Comparison of ENCODE assay signal across 8 cellular contexts in genomic region chr14:68941820-68942219, GRCh38. TPM values are rescaled to one million over a fixed set of nuclear protein-coding genes. Genes with fewer than 3 reads are reported as not detected.
DNase-seq lines count a peak whose midpoint lies in the region; ATAC-seq and TF ChIP-seq lines count a peak whose summit lies in the region.

No MANE protein-coding gene starts in this region.

- peaks cover 85% of the 10 kb centered on the region for H3K4me1 Mint-ChIP-seq in CD14-positive monocyte
- H3K4me1 Mint-ChIP-seq in naive thymus-derived CD4-positive, alpha-beta T cell = peaks cover 24 to 100% (median 96%) of the 10 kb centered on the region in 7 donors

- no TSS peak for BruUV-seq in PC-9 (replicated peaks; lab: Mats Ljungman, UMichigan)

- peaks cover 75% of the 10 kb centered on the region for H3F3A ChIP-seq in PC-9 (ENCODE audit: insufficient read depth, low read depth)

- H3K36me3 ChIP-seq in PC-9 (ENCODE audit: low read depth) = peaks cover 4% of the 10 kb centered on the region; the same call in 1 of the 2 replicates
- peaks cover 0 to 19% (median 0%) of the 10 kb centered on the region in 3 experiments for H3K36me3 ChIP-seq in naive thymus-derived CD4-positive, alpha-beta T cell (ENCODE audit: control insufficient read depth in 2 of 3, insufficient read depth in 3 of 3, low read length in 3 of 3)

- no peaks in the 10 kb centered on the region for H3K9me2 ChIP-seq in PC-9 (ENCODE audit: insufficient read depth)

- peaks cover 0 to 2% (median 0%) of the 10 kb centered on the region in 3 donors for H3K27me3 Mint-ChIP-seq in CD14-positive monocyte (ENCODE audit: low read depth in 3 of 3)
- H3K27me3 Mint-ChIP-seq in naive thymus-derived CD4-positive, alpha-beta T cell = no peaks in the 10 kb centered on the region

- no peaks in the 10 kb centered on the region for H3K9me3 Mint-ChIP-seq in CD14-positive monocyte
- H3K9me3 Mint-ChIP-seq in naive thymus-derived CD4-positive, alpha-beta T cell = peaks cover 0 to 1% (median 0%) of the 10 kb centered on the region in 11 donors

- no peak for DNase-seq in CD14-positive monocyte (ENCODE audit: low spot score)
- DNase-seq in PC-9 = peak; percentile 96 to 98
- DNase-seq in epithelial cell of proximal tubule (ENCODE audit: low read depth) = peak; percentile 85
- DNase-seq in naive thymus-derived CD4-positive, alpha-beta T cell = no peak
- DNase-seq in activated CD4-positive, CD25-positive, alpha-beta regulatory T cell (lab: John Stamatoyannopoulos, UW) = no peak
- no peak for DNase-seq in activated CD8-positive, alpha-beta memory T cell treated with anti-CD3 and anti-CD28 coated beads, Interleukin-2, amount 50 U/mL, for 48 hours

- H3K9me3 ChIP-seq in PC-9 (ENCODE audit: insufficient read depth, low read depth) = no peaks in the 10 kb centered on the region
- H3K9me3 ChIP-seq in naive thymus-derived CD4-positive, alpha-beta T cell (ENCODE audit: control insufficient read depth in 2 of 3, low read length in 3 of 3) = no peaks in the 10 kb centered on the region

- peak overlapping the region; percentile 49 for H3K4me2 ChIP-seq in PC-9

- no peak for ATAC-seq in naive thymus-derived CD4-positive, alpha-beta T cell
- ATAC-seq in HG03175 (IDR thresholded peaks at IDR 0.05; ENCODE audit: unreplicated experiment) = no peak
- ATAC-seq in HG03342 (IDR thresholded peaks at IDR 0.05; ENCODE audit: unreplicated experiment) = no peak

- H3K27ac Mint-ChIP-seq in CD14-positive monocyte = peak overlapping the region; percentile 75 to 89 (median 82)
- peak overlapping the region in 8 of 9 donors; percentile 58 to 99 (median 68) for H3K27ac Mint-ChIP-seq in naive thymus-derived CD4-positive, alpha-beta T cell

- no peak overlapping the region for H3K4me3 ChIP-seq in PC-9
- H3K4me3 ChIP-seq in epithelial cell of proximal tubule (ENCODE audit: low read depth, low read length) = no peak overlapping the region
- no peak overlapping the region for H3K4me3 ChIP-seq in naive thymus-derived CD4-positive, alpha-beta T cell (ENCODE audit: low read length)

- CTCF ChIA-PET in PC-9 (lab: Charles Lee) = interaction anchor here (0.6 to 1.5 kb wide), 6 partner anchors 17 to 166 kb away, joined by 3 to 7 read pairs (median 4); no protein-coding TSS in a partner anchor
- CTCF ChIA-PET in naive thymus-derived CD4-positive, alpha-beta T cell (lab: Charles Lee) = no interaction called here

- peaks cover 91% of the 10 kb centered on the region for H3K4me1 ChIP-seq in PC-9 (replicated peaks; ENCODE audit: insufficient read depth)
- peaks cover 0 to 74% of the 10 kb centered on the region in 2 donors for H3K4me1 ChIP-seq in naive thymus-derived CD4-positive, alpha-beta T cell (ENCODE audit: control insufficient read depth in 2 of 2, insufficient read depth in 2 of 2, low read length in 2 of 2)

- peaks cover 98% of the 10 kb centered on the region for H3K79me2 ChIP-seq in PC-9 (ENCODE audit: low read depth)

- peak overlapping the region; percentile 69 for H3K27ac ChIP-seq in PC-9
- H3K27ac ChIP-seq in naive thymus-derived CD4-positive, alpha-beta T cell (ENCODE audit: low read depth, low read length) = no peak overlapping the region

- H3K27me3 ChIP-seq in PC-9 (ENCODE audit: insufficient read depth, low read depth) = no peaks in the 10 kb centered on the region
- H3K27me3 ChIP-seq in naive thymus-derived CD4-positive, alpha-beta T cell (ENCODE audit: control insufficient read depth in 2 of 2, insufficient read depth in 2 of 2, low read length in 2 of 2) = no peaks in the 10 kb centered on the region

- no peak overlapping the region for H2AFZ ChIP-seq in PC-9

- TF ChIP-seq CTCF in CD14-positive monocyte (IDR thresholded peaks at IDR 0.05) (peak; percentile 33), PC-9 (conservative IDR thresholded peaks at IDR 0.05) (peak; percentile 77), epithelial cell of proximal tubule (conservative IDR thresholded peaks at IDR 0.05; ENCODE audit: low read depth, low read length) (peak; percentile 70)

- H3K4me3 Mint-ChIP-seq in CD14-positive monocyte = no peak overlapping the region
- H3K4me3 Mint-ChIP-seq in naive thymus-derived CD4-positive, alpha-beta T cell = peak overlapping the region in 6 of 10 donors; percentile 4 to 51 (median 30)

- peaks cover 78% of the 10 kb centered on the region for H4K20me1 ChIP-seq in PC-9 (ENCODE audit: insufficient read depth)

- intact Hi-C loops in CD14-positive monocyte (cut with micrococcal nuclease) = no loop called here
- intact Hi-C loops in PC-9 (cut with micrococcal nuclease; ENCODE audit: unreplicated experiment) = loop anchor here (1.0 kb wide), 7 partner anchors 9 to 137 kb away; no protein-coding TSS in a partner anchor
- intact Hi-C loops in naive thymus-derived CD4-positive, alpha-beta T cell (cut with micrococcal nuclease) = no loop called here

- H3K36me3 Mint-ChIP-seq in CD14-positive monocyte = peaks cover 4 to 26% of the 10 kb centered on the region in 2 donors
- H3K36me3 Mint-ChIP-seq in naive thymus-derived CD4-positive, alpha-beta T cell = peaks cover 0 to 17% (median 0%) of the 10 kb centered on the region in 5 donors

- POLR2A ChIA-PET in PC-9 (lab: Charles Lee; ENCODE audit: unreplicated experiment) = interaction anchor here (0.5 to 1.5 kb wide), 10 partner anchors 9 to 524 kb away, joined by 3 to 44 read pairs (median 6); no protein-coding TSS in a partner anchor
- POLR2A ChIA-PET in naive thymus-derived CD4-positive, alpha-beta T cell (lab: Charles Lee) = no interaction called here

RNA-seq across cellular contexts. Expression of gene ACTN1, which starts 37.3 kb away (rescaled TPM):
- polyA plus RNA-seq in CD14-positive monocyte = 10 to 100 TPM; 41.4 to 75.0 TPM
- total RNA-seq in PC-9 (2021) (314 and 323 TPM in 2 replicates), epithelial cell of proximal tubule (479 and 666 TPM in 2 replicates)
- 100 to 1,000 TPM in 4 of 5 experiments, 10 to 100 TPM in 1; 41.3 to 249 (median 227) TPM for total RNA-seq in naive thymus-derived CD4-positive, alpha-beta T cell
- 100 to 1,000 TPM; 188 to 390 TPM for polyA plus RNA-seq in naive thymus-derived CD4-positive, alpha-beta T cell

Comparison
In these comparisons a context has a peak if more than half of its experiments do, and no peak if none do; other contexts are left out.
1. DNase-seq: peak in PC-9 (2 of 2) and epithelial cell of proximal tubule (single experiment); none in CD14-positive monocyte (single experiment), naive thymus-derived CD4-positive, alpha-beta T cell (0 of 9), activated CD4-positive, CD25-positive, alpha-beta regulatory T cell (0 of 4) and activated CD8-positive, alpha-beta memory T cell treated with anti-CD3 and anti-CD28 coated beads, Interleukin-2, amount 50 U/mL, for 48 hours (single experiment).
2. H3K4me3 Mint-ChIP-seq: peak in naive thymus-derived CD4-positive, alpha-beta T cell (6 of 10); none in CD14-positive monocyte (0 of 2).
3. Peak in every context shown above with its lines, with median percentiles within 50 percentile points of each other: CTCF ChIP-seq.